In genomic region chr9:37202091-37202490, GRCh38 we compare ENCODE assay signal across 26 cellular contexts.
"Had no signal": no experiment of that assay in that cellular context is flagged by ENCODE, and none has a peak within 500 bp of the region (broad histone marks: within the 10 kb centered on the region; RNA-seq: fewer than 3 reads in every experiment).

No MANE protein-coding gene starts in this region.

- H3K4me1 ChIP-seq: breast epithelium, colonic mucosa, pancreas had no signal

- H3K4me3 Mint-ChIP-seq: activated CD4-positive, alpha-beta T cell treated with anti-CD3 and anti-CD28 coated beads for 36 hours; activated naive CD4-positive, alpha-beta T cell treated with anti-CD3 and anti-CD28 coated beads for 36 hours; activated naive CD8-positive, alpha-beta T cell treated with anti-CD3 and anti-CD28 coated beads, Interleukin-2, amount 10 ng/mL, durations not matched to agents 7 days and 5 days; effector memory CD8-positive, alpha-beta T cell; stimulated activated naive CD8-positive, alpha-beta T cell treated with anti-CD3 and anti-CD28 coated beads, Interleukin-15, amount 100 ng/mL, for 72 hours; T-cell; WTC11 had no signal

- ATAC-seq: activated CD4-positive, alpha-beta T cell treated with anti-CD3 and anti-CD28 coated beads for 36 hours; effector memory CD8-positive, alpha-beta T cell; left cardiac atrium; pancreas; psoas muscle; right cardiac atrium; stimulated activated naive CD8-positive, alpha-beta T cell treated with anti-CD3 and anti-CD28 coated beads, Interleukin-15, amount 100 ng/mL, for 72 hours; T-cell had no signal

- DNase-seq: activated CD4-positive, alpha-beta T cell treated with anti-CD3 and anti-CD28 coated beads for 36 hours; activated CD4-positive, alpha-beta T cell treated with anti-CD3 and anti-CD28 coated beads, Interleukin-2, amount 50 U/mL, for 4 hours; activated effector memory CD4-positive, alpha-beta T cell treated with Interleukin-2 at 50 U/mL for 16 hours; activated naive CD4-positive, alpha-beta T cell treated with anti-CD3 and anti-CD28 coated beads for 36 hours; activated naive CD8-positive, alpha-beta T cell treated with anti-CD3 and anti-CD28 coated beads, Interleukin-2, amount 10 ng/mL, durations not matched to agents 7 days and 5 days; activated T-cell treated with anti-CD3 and anti-CD28 coated beads, Interleukin-2, amount 50 U/mL, for 48 hours; amniotic stem cell; colonic mucosa; dorsolateral prefrontal cortex; effector memory CD8-positive, alpha-beta T cell; glutamatergic neuron; hippocampal formation; left cardiac atrium; pancreas; psoas muscle; right cardiac atrium; stimulated activated CD4-positive, alpha-beta T cell treated with anti-CD3 and anti-CD28 coated beads, Interleukin-4, amount 100 ng/mL, for 24 hours; stimulated activated naive CD8-positive, alpha-beta T cell treated with anti-CD3 and anti-CD28 coated beads, Interleukin-15, amount 100 ng/mL, for 72 hours; T-cell had no signal

- H3K27ac ChIP-seq: breast epithelium, colonic mucosa, dorsolateral prefrontal cortex, esophagus muscularis mucosa, pancreas, psoas muscle, suprapubic skin, tibial nerve had no signal

- H3K27ac Mint-ChIP-seq: activated CD4-positive, alpha-beta T cell treated with anti-CD3 and anti-CD28 coated beads for 36 hours; activated naive CD4-positive, alpha-beta T cell treated with anti-CD3 and anti-CD28 coated beads for 36 hours; activated naive CD8-positive, alpha-beta T cell treated with anti-CD3 and anti-CD28 coated beads, Interleukin-2, amount 10 ng/mL, durations not matched to agents 7 days and 5 days; effector memory CD8-positive, alpha-beta T cell; stimulated activated naive CD8-positive, alpha-beta T cell treated with anti-CD3 and anti-CD28 coated beads, Interleukin-15, amount 100 ng/mL, for 72 hours; T-cell; WTC11 had no signal

- H3K36me3 ChIP-seq: breast epithelium, colonic mucosa, pancreas had no signal

- H3K27me3 ChIP-seq: breast epithelium, colonic mucosa, dorsolateral prefrontal cortex, esophagus muscularis mucosa, pancreas, suprapubic skin, tibial nerve had no signal

- H3K27me3 Mint-ChIP-seq: activated CD4-positive, alpha-beta T cell treated with anti-CD3 and anti-CD28 coated beads for 36 hours; activated naive CD8-positive, alpha-beta T cell treated with anti-CD3 and anti-CD28 coated beads, Interleukin-2, amount 10 ng/mL, durations not matched to agents 7 days and 5 days; effector memory CD8-positive, alpha-beta T cell; stimulated activated naive CD8-positive, alpha-beta T cell treated with anti-CD3 and anti-CD28 coated beads, Interleukin-15, amount 100 ng/mL, for 72 hours; T-cell had no signal

- H3K4me3 ChIP-seq: breast epithelium, colonic mucosa, dorsolateral prefrontal cortex, esophagus muscularis mucosa, pancreas, psoas muscle, suprapubic skin, tibial nerve had no signal

- H3K9me3 ChIP-seq: breast epithelium, colonic mucosa, pancreas, suprapubic skin had no signal

- FAIRE-seq: frontal cortex, pancreas, TTC549 had no signal
